In the genomic region with DNA sequence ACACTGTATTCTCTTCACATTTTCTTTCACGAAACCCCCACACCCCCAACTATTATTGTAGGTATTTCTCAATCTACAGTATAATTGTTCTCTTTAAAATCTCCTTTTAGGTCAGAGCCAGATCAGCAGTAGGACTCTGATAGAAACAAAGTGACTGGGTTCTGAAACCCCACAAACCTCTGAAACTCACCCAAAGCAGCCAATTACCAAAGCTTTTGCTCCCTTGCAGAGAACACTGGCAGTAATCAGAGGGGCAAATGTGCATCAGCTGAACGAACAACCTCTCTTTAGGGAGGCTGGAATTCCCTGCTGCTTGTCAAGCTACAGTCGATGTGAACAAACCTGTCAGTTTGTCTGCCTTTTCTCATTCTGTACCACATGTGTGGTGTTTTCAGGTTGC, we compare ENCODE assay signal across 25 cellular contexts.
A peak's percentile ranks its signal among the peaks of the same experiment; 100 is the strongest.
DNase-seq lines count a peak whose midpoint lies in the region; ATAC-seq, FAIRE-seq and TF ChIP-seq lines count a peak whose summit lies in the region.
"Had no signal": no experiment of that assay in that cellular context is flagged by ENCODE, and none has a peak within 500 bp of the region (broad histone marks: within the 10 kb centered on the region; RNA-seq: fewer than 3 reads in every experiment).

No MANE protein-coding gene starts in this region.

- no peak overlapping the region for H3K4me3 Mint-ChIP-seq in activated CD8-positive, alpha-beta T cell treated with anti-CD3 and anti-CD28 coated beads, Interleukin-2, amount 10 ng/mL, durations not matched to agents 7 days and 5 days
- H3K4me3 Mint-ChIP-seq in Calu3 (ENCODE audit: low read depth, unreplicated experiment): no peak overlapping the region
- H3K4me3 Mint-ChIP-seq: CD4-positive, alpha-beta T cell had no signal

- H3K9ac ChIP-seq in GM12878 (ENCODE audit: control insufficient read depth, insufficient read depth, low read length): no peak overlapping the region
- H3K9ac ChIP-seq: BLaER1, GM23248 had no signal

- TF ChIP-seq RAD21 in GM12878 (IDR thresholded peaks at IDR 0.05; ENCODE audit: insufficient read depth, low read depth, low read length): no peak

- H3K4me3 ChIP-seq in GM12878: no peak overlapping the region
- H3K4me3 ChIP-seq: BLaER1, GM23248, SJSA1 had no signal

- TF ChIP-seq EP300 in GM12878 (IDR thresholded peaks at IDR 0.05; ENCODE audit: borderline replicate concordance in 1 of 2, control insufficient read depth in 1 of 2, low read depth in 2 of 2, low read length in 2 of 2): no peak

- intact Hi-C loops in GM12878 (cut with micrococcal nuclease; ENCODE audit: unreplicated experiment): no loop called here
- intact Hi-C loops in Calu3 (cut with micrococcal nuclease; ENCODE audit: unreplicated experiment): no loop called here

- no peak overlapping the region for H3K4me2 ChIP-seq in GM12878 (ENCODE audit: control insufficient read depth, insufficient read depth)
- H3K4me2 ChIP-seq: BLaER1 had no signal

- CTCF ChIA-PET in GM12878 (lab: Yijun Ruan, JAX) (no interaction called here), Calu3 (lab: Charles Lee) (no interaction called here)
- CTCF ChIA-PET in activated CD8-positive, alpha-beta T cell treated with anti-CD3 and anti-CD28 coated beads, Interleukin-2, amount 10 ng/mL, durations not matched to agents 7 days and 5 days (lab: Charles Lee): no interaction called here

- H2AFZ ChIP-seq in GM12878 (ENCODE audit: control insufficient read depth, low read depth, low read length): no peak overlapping the region
- H2AFZ ChIP-seq: GM23248 had no signal

- H3K27me3 ChIP-seq in GM12878 (replicated peaks in 1 of 2; ENCODE audit: control insufficient read depth in 2 of 2, insufficient read depth in 2 of 2, low read length in 1 of 2): no peaks in the 10 kb centered on the region
- H3K27me3 ChIP-seq: BLaER1, SJSA1 had no signal

- SMC1A ChIA-PET in GM12878 (lab: Charles Lee; ENCODE audit: uncharacterized antibody, unreplicated experiment): no interaction called here

- POLR2A ChIA-PET in GM12878 (lab: Charles Lee): no interaction called here
- POLR2A ChIA-PET in activated CD8-positive, alpha-beta T cell treated with anti-CD3 and anti-CD28 coated beads, Interleukin-2, amount 10 ng/mL, durations not matched to agents 7 days and 5 days (lab: Charles Lee): no interaction called here

- in situ Hi-C loops in GM12878 (cut with MboI): no loop called here

- H3K79me2 ChIP-seq in GM12878 (ENCODE audit: control insufficient read depth, insufficient read depth, low read length): no peaks in the 10 kb centered on the region

- no peaks in the 10 kb centered on the region for H3K36me3 Mint-ChIP-seq in activated CD8-positive, alpha-beta T cell treated with anti-CD3 and anti-CD28 coated beads, Interleukin-2, amount 10 ng/mL, durations not matched to agents 7 days and 5 days (ENCODE audit: low read depth)
- H3K36me3 Mint-ChIP-seq in Calu3 (ENCODE audit: insufficient read depth, unreplicated experiment): no peaks in the 10 kb centered on the region

- no peaks in the 10 kb centered on the region for H3K4me1 ChIP-seq in GM12878 (ENCODE audit: control insufficient read depth, insufficient read depth, low read length)
- H3K4me1 ChIP-seq: BLaER1, Caco-2, SJSA1 had no signal

- H3K9me3 Mint-ChIP-seq in activated CD8-positive, alpha-beta T cell treated with anti-CD3 and anti-CD28 coated beads, Interleukin-2, amount 10 ng/mL, durations not matched to agents 7 days and 5 days (ENCODE audit: insufficient read depth): no peaks in the 10 kb centered on the region
- H3K9me3 Mint-ChIP-seq in Calu3 (ENCODE audit: low read depth, unreplicated experiment): no peaks in the 10 kb centered on the region
- H3K9me3 Mint-ChIP-seq: CD4-positive, alpha-beta T cell had no signal

- WGBS in GM12878 (ENCODE audit: insufficient coverage, insufficient replicate concordance, low lambda C conversion rate, missing lambda C conversion rate): 25% methylated on average over 3 of the region's 3 CpGs

- no peak overlapping the region for H3K27ac Mint-ChIP-seq in activated CD8-positive, alpha-beta T cell treated with anti-CD3 and anti-CD28 coated beads, Interleukin-2, amount 10 ng/mL, durations not matched to agents 7 days and 5 days
- H3K27ac Mint-ChIP-seq in Calu3 (ENCODE audit: unreplicated experiment): no peak overlapping the region
- H3K27ac Mint-ChIP-seq: CD4-positive, alpha-beta T cell had no signal

- ATAC-seq in GM19395 (IDR thresholded peaks at IDR 0.05; ENCODE audit: unreplicated experiment) (peak; percentile 70), HG02938 (IDR thresholded peaks at IDR 0.05; ENCODE audit: unreplicated experiment) (peak; percentile 50), GM12878 (peak; percentile 48; the same call in 2 of the 3 replicates), HG02970 (IDR thresholded peaks at IDR 0.05; ENCODE audit: low FRiP score, unreplicated experiment) (no peak)
- no peak for ATAC-seq in activated CD8-positive, alpha-beta T cell treated with anti-CD3 and anti-CD28 coated beads, Interleukin-2, amount 10 ng/mL, durations not matched to agents 7 days and 5 days

- TF ChIP-seq CTCF in GM12878 (IDR thresholded peaks at IDR 0.05 in 2 of 3, conservative IDR thresholded peaks at IDR 0.05 in 1 of 3; ENCODE audit: control insufficient read depth in 2 of 3, extremely low read depth in 1 of 3, insufficient read depth in 1 of 3, low read depth in 3 of 3, low read length in 3 of 3) (no peak), Calu3 (IDR thresholded peaks at IDR 0.05; ENCODE audit: unreplicated experiment) (no peak)

- FAIRE-seq in GM12878 (lab: Jason Lieb, UNC): no peak
- FAIRE-seq: GM12892, HTR-8/SVneo, RCC 7860 had no signal

- RAD21 ChIA-PET in GM12878 (lab: Charles Lee; ENCODE audit: unreplicated experiment): no interaction called here

- H3K9me3 ChIP-seq in GM12878 (replicated peaks; ENCODE audit: control insufficient read depth, insufficient read depth, low read length): no peaks in the 10 kb centered on the region
- H3K9me3 ChIP-seq: BLaER1, Caco-2, SJSA1 had no signal

- no peaks in the 10 kb centered on the region for H3K4me1 Mint-ChIP-seq in activated CD8-positive, alpha-beta T cell treated with anti-CD3 and anti-CD28 coated beads, Interleukin-2, amount 10 ng/mL, durations not matched to agents 7 days and 5 days (ENCODE audit: low read depth)
- H3K4me1 Mint-ChIP-seq in Calu3 (ENCODE audit: low read depth, unreplicated experiment): no peaks in the 10 kb centered on the region

- no peaks in the 10 kb centered on the region for H4K20me1 ChIP-seq in GM12878 (ENCODE audit: control insufficient read depth, insufficient read depth)
- H4K20me1 ChIP-seq: BLaER1 had no signal

- DNase-seq in GM12878 (ENCODE audit: low read depth, low spot score) (no peak), Calu3 (no peak), COLO668 (lab: John Stamatoyannopoulos, UW; ENCODE audit: unreplicated experiment) (no peak)
- no peak for DNase-seq in activated CD8-positive, alpha-beta T cell treated with anti-CD3 and anti-CD28 coated beads, Interleukin-2, amount 10 ng/mL, durations not matched to agents 7 days and 5 days
- DNase-seq: Caco-2; CD4-positive, alpha-beta T cell; DND-41; GM23248; HCEC 1CT; KG1; NCI-H1694; NCI-H2081; NCI-H2171; NCI-H345; NCI-H524; NCI-H82; OCI-M1 had no signal

- H3K36me3 ChIP-seq in GM12878 (ENCODE audit: control insufficient read depth in 2 of 2, insufficient read depth in 2 of 2, low read length in 1 of 2): no peaks in the 10 kb centered on the region
- H3K36me3 ChIP-seq: BLaER1, SJSA1 had no signal

- no peak overlapping the region for H3K27ac ChIP-seq in GM12878 (ENCODE audit: control insufficient read depth, insufficient read depth)
- H3K27ac ChIP-seq: BLaER1, GM23248, SJSA1 had no signal

- TF ChIP-seq POLR2A in GM12878 (IDR thresholded peaks at IDR 0.05; ENCODE audit: low read depth, low read length): no peak

- no peaks in the 10 kb centered on the region for H3K27me3 Mint-ChIP-seq in activated CD8-positive, alpha-beta T cell treated with anti-CD3 and anti-CD28 coated beads, Interleukin-2, amount 10 ng/mL, durations not matched to agents 7 days and 5 days (ENCODE audit: low read depth)
- no peaks in the 10 kb centered on the region for H3K27me3 Mint-ChIP-seq in Calu3 (ENCODE audit: unreplicated experiment)

- no TSS peak for BruUV-seq in GM12878 (replicated peaks; lab: Mats Ljungman, UMichigan)
- BruUV-seq in Calu3 (replicated peaks; lab: Mats Ljungman, UMichigan): no TSS peak

TF ChIP-seq in GM12878, 131 proteins besides CTCF, POLR2A, EP300 and RAD21:
- no peak for TF ChIP-seq NR2C1 (IDR thresholded peaks at IDR 0.05)
TF ChIP-seq in GM12878: peak in this region for 0.

Comparison
In these comparisons a context has a peak if more than half of its experiments do, and no peak if none do; other contexts are left out.
1. ATAC-seq: peak in GM19395 (single experiment), HG02938 (single experiment) and GM12878 (single experiment); none in activated CD8-positive, alpha-beta T cell treated with anti-CD3 and anti-CD28 coated beads, Interleukin-2, amount 10 ng/mL, durations not matched to agents 7 days and 5 days (single experiment) and HG02970 (single experiment).